Comparison of ENCODE assay signal across 14 cellular contexts in genomic region chr6:159829515-159829914, GRCh38.
DNase-seq lines count a peak whose midpoint lies in the region; ATAC-seq and TF ChIP-seq lines count a peak whose summit lies in the region.
"Had no signal": no experiment of that assay in that cellular context is flagged by ENCODE, and none has a peak within 500 bp of the region (broad histone marks: within the 10 kb centered on the region; RNA-seq: fewer than 3 reads in every experiment).

No MANE protein-coding gene starts in this region.

- H3K4me3 ChIP-seq in AG04449 (ENCODE audit: low read depth, low read length) = no peak overlapping the region
- H3K4me3 ChIP-seq: breast epithelium had no signal

- CTCF ChIA-PET in AG04449 (lab: Yijun Ruan, JAX) = interaction anchor here (1.2 to 1.3 kb wide), 2 partner anchors 14 to 22 kb away, joined by 3 to 4 read pairs; no protein-coding TSS in a partner anchor

- ATAC-seq in GM19035 (IDR thresholded peaks at IDR 0.05; ENCODE audit: unreplicated experiment) = peak; percentile 70
- peak; percentile 60 for ATAC-seq in HG03469 (IDR thresholded peaks at IDR 0.05; ENCODE audit: unreplicated experiment)
- no peak for ATAC-seq in HG02798 (IDR thresholded peaks at IDR 0.05; ENCODE audit: poor library complexity, unreplicated experiment)
- ATAC-seq in GM21423 (IDR thresholded peaks at IDR 0.05; ENCODE audit: unreplicated experiment) = no peak

- no peak for TF ChIP-seq CTCF in AG04449 (IDR thresholded peaks at IDR 0.05; ENCODE audit: insufficient read depth, low read length, missing control alignments)

- DNase-seq in AG04449 (ENCODE audit: low read depth, low spot score) (peak; percentile 10), SIG-M5 treated with dmso at 0.1 percent for 504 hours (lab: John Stamatoyannopoulos, UW; ENCODE audit: unreplicated experiment) (peak; percentile 76), NCI-H2171 treated with DMSO at 0.1 percent for 48 hours (lab: John Stamatoyannopoulos, UW) (no peak), DMS153 treated with DMSO at 0.1 percent for 48 hours (lab: John Stamatoyannopoulos, UW; ENCODE audit: unreplicated experiment) (no peak)
- DNase-seq: activated effector memory CD4-positive, alpha-beta T cell treated with Interleukin-2 at 50 U/mL for 16 hours; DMS153; mesendoderm; NCI-H1417 treated with DMSO at 0.1 percent for 48 hours; NCI-H748 treated with DMSO at 0.1 percent for 48 hours had no signal

- POLR2A ChIA-PET in AG04449 (lab: Yijun Ruan, JAX) = interaction anchor here (0.7 to 1.1 kb wide), 2 partner anchors 40 to 124 kb away, joined by 3 to 4 read pairs; partner anchors contain the start of gene TCP1

Comparison
In these comparisons a context has a peak if more than half of its experiments do, and no peak if none do; other contexts are left out.
1. DNase-seq: peak in AG04449 (single experiment) and SIG-M5 treated with dmso at 0.1 percent for 504 hours (single experiment); none in NCI-H2171 treated with DMSO at 0.1 percent for 48 hours (single experiment) and DMS153 treated with DMSO at 0.1 percent for 48 hours (single experiment).
2. ATAC-seq: peak in GM19035 (single experiment) and HG03469 (single experiment); none in HG02798 (single experiment) and GM21423 (single experiment).